Comparison of ENCODE assay signal across 18 cellular contexts in the genomic region with DNA sequence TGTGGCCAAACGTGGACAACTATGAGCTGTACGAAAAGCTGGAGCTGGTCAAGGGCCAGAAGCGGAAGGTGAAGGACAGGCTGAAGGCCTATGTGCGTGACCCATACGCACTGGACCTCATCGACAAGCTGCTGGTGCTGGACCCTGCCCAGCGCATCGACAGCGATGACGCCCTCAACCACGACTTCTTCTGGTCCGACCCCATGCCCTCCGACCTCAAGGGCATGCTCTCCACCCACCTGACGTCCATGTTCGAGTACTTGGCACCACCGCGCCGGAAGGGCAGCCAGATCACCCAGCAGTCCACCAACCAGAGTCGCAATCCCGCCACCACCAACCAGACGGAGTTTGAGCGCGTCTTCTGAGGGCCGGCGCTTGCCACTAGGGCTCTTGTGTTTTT. TPM values are rescaled to one million over a fixed set of nuclear protein-coding genes. Genes with fewer than 3 reads are reported as not detected.
DNase-seq lines count a peak whose midpoint lies in the region; ATAC-seq and TF ChIP-seq lines count a peak whose summit lies in the region.
"Had no signal": no experiment of that assay in that cellular context is flagged by ENCODE, and none has a peak within 500 bp of the region (broad histone marks: within the 10 kb centered on the region; RNA-seq: fewer than 3 reads in every experiment).

No MANE protein-coding gene starts in this region.

- peak overlapping the region in 6 of 10 donors; percentile 61 to 97 (median 66) for H3K27ac ChIP-seq in heart right ventricle

- H3K4me3 ChIP-seq in heart right ventricle: no peak overlapping the region

- H3K36me3 Mint-ChIP-seq in T-helper 17 cell (ENCODE audit: low read depth) (peaks cover 3% of the 10 kb centered on the region), immature natural killer cell (peaks cover 6 to 34% (median 10%) of the 10 kb centered on the region in 3 donors), mesothelial cell of epicardium (peaks cover 30% of the 10 kb centered on the region)
- H3K36me3 Mint-ChIP-seq in stimulated activated naive B cell treated with anti-CD40 and anti-IgM and Interleukin-4, amounts not matched to agents 10 μg/mL and 1 μg/mL and 100 μg/mL, for 72 hours: peaks cover 44 to 50% of the 10 kb centered on the region in 2 donors
- H3K36me3 Mint-ChIP-seq: IgD-negative memory B cell had no signal

- no peaks in the 10 kb centered on the region for H3K27me3 Mint-ChIP-seq in T-helper 17 cell
- H3K27me3 Mint-ChIP-seq in immature natural killer cell (ENCODE audit: low read depth in 3 of 3): peaks cover 16 to 32% (median 21%) of the 10 kb centered on the region in 3 donors
- H3K27me3 Mint-ChIP-seq in stimulated activated naive B cell treated with anti-CD40 and anti-IgM and Interleukin-4, amounts not matched to agents 10 μg/mL and 1 μg/mL and 100 μg/mL, for 72 hours: no peaks in the 10 kb centered on the region
- no peaks in the 10 kb centered on the region for H3K27me3 Mint-ChIP-seq in mesothelial cell of epicardium (ENCODE audit: low read depth)
- H3K27me3 Mint-ChIP-seq: effector memory CD8-positive, alpha-beta T cell; IgD-negative memory B cell; type B pancreatic cell had no signal

- H3K36me3 ChIP-seq in heart right ventricle: peaks cover 0 to 75% (median 38%) of the 10 kb centered on the region in 9 donors

- no peaks in the 10 kb centered on the region for H3K27me3 ChIP-seq in heart right ventricle

- 86 to 87% methylated on average over 25 of the region's 25 CpGs for WGBS in heart right ventricle, 2 donors

- H3K4me3 Mint-ChIP-seq in T-helper 17 cell (peak overlapping the region; percentile 50), immature natural killer cell (peak overlapping the region in 1 of 5 donors; percentile 13), mesothelial cell of epicardium (no peak overlapping the region)
- H3K4me3 Mint-ChIP-seq in stimulated activated naive B cell treated with anti-CD40 and anti-IgM and Interleukin-4, amounts not matched to agents 10 μg/mL and 1 μg/mL and 100 μg/mL, for 72 hours: no peak overlapping the region
- H3K4me3 Mint-ChIP-seq: effector memory CD8-positive, alpha-beta T cell; nephron progenitor cell; type B pancreatic cell had no signal

- intact Hi-C loops in heart right ventricle (cut with DNase I): loop anchor here in 9 of 10 donors (2.0 to 10.0 kb wide), 8 partner anchors 78 to 202 kb away; a partner anchor contains a TSS
- intact Hi-C loops in cardiac septum (cut with DNase I): loop anchor here (5.0 kb wide), 1 partner anchor 128 kb away; a partner anchor contains a TSS

- H3K4me1 Mint-ChIP-seq in T-helper 17 cell: peaks cover 29% of the 10 kb centered on the region
- H3K4me1 Mint-ChIP-seq in immature natural killer cell: peaks cover 42 to 46% of the 10 kb centered on the region in 2 donors
- peaks cover 31 to 53% of the 10 kb centered on the region in 2 donors for H3K4me1 Mint-ChIP-seq in stimulated activated naive B cell treated with anti-CD40 and anti-IgM and Interleukin-4, amounts not matched to agents 10 μg/mL and 1 μg/mL and 100 μg/mL, for 72 hours
- H3K4me1 Mint-ChIP-seq in mesothelial cell of epicardium: peaks cover 13% of the 10 kb centered on the region

- H3K27ac Mint-ChIP-seq in T-helper 17 cell (peak overlapping the region; percentile 61), immature natural killer cell (peak overlapping the region in 4 of 6 donors; percentile 17 to 80 (median 57)), mesothelial cell of epicardium (no peak overlapping the region)
- H3K27ac Mint-ChIP-seq in stimulated activated naive B cell treated with anti-CD40 and anti-IgM and Interleukin-4, amounts not matched to agents 10 μg/mL and 1 μg/mL and 100 μg/mL, for 72 hours: peak overlapping the region; percentile 47
- H3K27ac Mint-ChIP-seq: nephron progenitor cell, type B pancreatic cell had no signal

- H3K9me3 Mint-ChIP-seq in immature natural killer cell (no peaks in the 10 kb centered on the region), mesothelial cell of epicardium (no peaks in the 10 kb centered on the region)
- no peaks in the 10 kb centered on the region for H3K9me3 Mint-ChIP-seq in stimulated activated naive B cell treated with anti-CD40 and anti-IgM and Interleukin-4, amounts not matched to agents 10 μg/mL and 1 μg/mL and 100 μg/mL, for 72 hours
- H3K9me3 Mint-ChIP-seq: activated T-cell treated with anti-CD3 and anti-CD28 coated beads, Interleukin-2, amount 50 U/mL, for 4 hours; effector memory CD8-positive, alpha-beta T cell; IgD-negative memory B cell; nephron progenitor cell; type B pancreatic cell had no signal

- H3K9me3 ChIP-seq in heart right ventricle (no peaks in the 10 kb centered on the region), T-helper 17 cell (ENCODE audit: control insufficient read depth, low read length, poor library complexity, severe bottlenecking) (no peaks in the 10 kb centered on the region)

- no peak for TF ChIP-seq CTCF in heart right ventricle (IDR thresholded peaks at IDR 0.05)
- no peak for TF ChIP-seq CTCF in mesothelial cell of epicardium (IDR thresholded peaks at IDR 0.05; ENCODE audit: unreplicated experiment)

- ATAC-seq in heart right ventricle: no peak
- ATAC-seq in T-helper 17 cell: no peak
- ATAC-seq in stimulated activated naive B cell treated with anti-CD40 and anti-IgM and Interleukin-4, amounts not matched to agents 10 μg/mL and 1 μg/mL and 100 μg/mL, for 72 hours (replicated peaks): no peak
- ATAC-seq in HG03571 (IDR thresholded peaks at IDR 0.05; ENCODE audit: unreplicated experiment): no peak
- ATAC-seq: effector memory CD8-positive, alpha-beta T cell had no signal

- H3K4me1 ChIP-seq in heart right ventricle: peaks cover 10 to 71% (median 48%) of the 10 kb centered on the region in 9 donors

- DNase-seq in heart right ventricle (no peak), cardiac septum (ENCODE audit: low spot score) (no peak), T-helper 17 cell (no peak), immature natural killer cell (no peak), T-helper 9 cell (no peak), mesothelial cell of epicardium (ENCODE audit: low spot score in 2 of 2, unreplicated experiment in 2 of 2) (no peak)
- no peak for DNase-seq in stimulated activated naive B cell treated with anti-CD40 and anti-IgM and Interleukin-4, amounts not matched to agents 10 μg/mL and 1 μg/mL and 100 μg/mL, for 72 hours
- DNase-seq: activated T-cell treated with anti-CD3 and anti-CD28 coated beads, Interleukin-2, amount 50 U/mL, for 4 hours; effector memory CD8-positive, alpha-beta T cell; glutamatergic neuron; NCI-H187; NCI-H2227 treated with DMSO at 0.1 percent for 48 hours; nephron progenitor cell had no signal

RNA-seq across cellular contexts. Expression of a gene that starts 3.3 kb away (rescaled TPM):
- total RNA-seq in heart right ventricle (10 to 100 TPM; 30.9 to 59.0 (median 44.1) TPM), cardiac septum (48.7 TPM), T-helper 17 cell (100 to 1,000 TPM; 107 to 123 TPM), mesothelial cell of epicardium (110 to 120 TPM (median 112 TPM) in 3 replicates)
- polyA plus RNA-seq in heart right ventricle (10 to 100 TPM; 32.5 to 47.7 TPM), immature natural killer cell (10 to 100 TPM; 44.6 to 83.1 (median 58.1) TPM)

RNA-seq across cellular contexts. Expression of a gene that starts 10.7 kb away (rescaled TPM):
- total RNA-seq in heart right ventricle (10 to 100 TPM; 10.9 to 26.0 (median 17.7) TPM), cardiac septum (16.0 TPM), T-helper 17 cell (10 to 100 TPM; 15.9 to 27.2 TPM), mesothelial cell of epicardium (3.4 to 3.9 TPM (median 3.7 TPM) in 3 replicates)
- polyA plus RNA-seq in heart right ventricle (10 to 100 TPM; 30.1 to 36.7 TPM), immature natural killer cell (10 to 100 TPM; 16.9 to 86.2 (median 18.7) TPM)
- total RNA-seq: fibroblast of lung had no signal
- polyA plus RNA-seq: AG04450 had no signal

RNA-seq across cellular contexts. Expression of a gene that starts 13.5 kb away (rescaled TPM):
- total RNA-seq in heart right ventricle: 10 to 100 TPM; 40.2 to 58.5 (median 46.5) TPM
- polyA plus RNA-seq in heart right ventricle: 10 to 100 TPM; 40.7 to 45.5 TPM
- 36.5 TPM for total RNA-seq in cardiac septum
- total RNA-seq in T-helper 17 cell: 10 to 100 TPM; 71.2 to 80.6 TPM
- 10 to 100 TPM; 77.3 to 97.7 (median 89.1) TPM for polyA plus RNA-seq in immature natural killer cell
- 58.1 to 61.4 TPM (median 58.2 TPM) in 3 replicates for total RNA-seq in mesothelial cell of epicardium

RNA-seq across cellular contexts. Expression of a gene that starts 54.1 kb away (rescaled TPM):
- total RNA-seq in heart right ventricle: 1 to 10 TPM; 1.5 to 6.3 (median 2.2) TPM
- 1 to 10 TPM; 6.9 to 7.6 TPM for polyA plus RNA-seq in heart right ventricle
- 4.4 TPM for total RNA-seq in cardiac septum
- total RNA-seq in T-helper 17 cell: 10 to 100 TPM in 1 of 2 donors, 1 to 10 TPM in 1; 9.4 to 10.5 TPM
- polyA plus RNA-seq in immature natural killer cell: 10 to 100 TPM; 38.9 to 55.1 (median 49.9) TPM
- total RNA-seq in mesothelial cell of epicardium: 14.0 to 17.3 TPM (median 15.9 TPM) in 3 replicates
